22 cellular contexts compared by ENCODE assay signal in the genomic region with DNA sequence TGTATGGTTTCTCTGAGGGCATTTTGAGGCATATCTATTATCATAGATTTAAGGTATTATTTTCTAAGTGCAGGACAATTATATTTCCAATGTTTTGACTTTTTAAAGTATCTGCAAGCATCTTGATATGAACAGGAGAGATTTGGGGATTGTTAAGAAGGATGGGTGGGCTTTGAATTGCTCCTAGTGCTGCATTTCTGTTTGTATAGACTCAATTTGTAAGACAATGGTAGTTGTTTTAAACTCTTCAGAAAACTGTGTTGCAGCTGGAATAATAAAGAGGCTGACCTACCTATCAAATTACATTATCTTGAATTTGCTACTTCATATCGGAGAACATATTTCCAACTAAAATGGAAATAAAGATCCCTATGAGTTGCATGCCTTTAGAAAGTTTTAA.
A peak's percentile ranks its signal among the peaks of the same experiment; 100 is the strongest.
DNase-seq lines count a peak whose midpoint lies in the region; ATAC-seq, FAIRE-seq and TF ChIP-seq lines count a peak whose summit lies in the region.
"Had no signal": no experiment of that assay in that cellular context is flagged by ENCODE, and none has a peak within 500 bp of the region (broad histone marks: within the 10 kb centered on the region; RNA-seq: fewer than 3 reads in every experiment).

No MANE protein-coding gene starts in this region.

- no peak overlapping the region for H3K4ac ChIP-seq in H1 (replicated peaks; ENCODE audit: insufficient read length, low read depth, low read length)

- DNase-seq in GM23338 (ENCODE audit: low spot score) (peak; percentile 71), NCI-H146 (lab: John Stamatoyannopoulos, UW) (peak; percentile 27), H1 (ENCODE audit: low read depth in 1 of 2, low spot score in 2 of 2) (no peak), mesothelial cell of epicardium (ENCODE audit: low spot score in 2 of 2, unreplicated experiment in 2 of 2) (no peak), tibial artery (no peak), GF-D8 (lab: John Stamatoyannopoulos, UW) (no peak)
- DNase-seq: DMS79 treated with DMSO at 0.1 percent for 48 hours, GM23248, KG1, NCI-H1092, NCI-H1436, NCI-H2029, NCI-H446, NCI-H526, PC-3, Right ventricle myocardium superior had no signal

- H4K20me1 ChIP-seq in GM23338 (replicated peaks; ENCODE audit: insufficient read depth): no peaks in the 10 kb centered on the region
- H4K20me1 ChIP-seq in H1 (replicated peaks in 1 of 2; ENCODE audit: control insufficient read depth in 1 of 2, insufficient read depth in 2 of 2, low read length in 2 of 2): no peaks in the 10 kb centered on the region

- peak overlapping the region; percentile 99; the same call in 1 of the 2 replicates for H2BK5ac ChIP-seq in H1 (ENCODE audit: low read depth, low read length)

- H3K4me3 Mint-ChIP-seq in GM23338: peak overlapping the region; percentile 100
- H3K4me3 Mint-ChIP-seq in mesothelial cell of epicardium: no peak overlapping the region

- H3K4me1 Mint-ChIP-seq in GM23338: peaks cover 58% of the 10 kb centered on the region
- peaks cover 14% of the 10 kb centered on the region for H3K4me1 Mint-ChIP-seq in mesothelial cell of epicardium

- peak overlapping the region; percentile 100 for H3K27ac Mint-ChIP-seq in GM23338
- H3K27ac Mint-ChIP-seq in mesothelial cell of epicardium: peak overlapping the region; percentile 66

- no peaks in the 10 kb centered on the region for H3K79me1 ChIP-seq in H1 (ENCODE audit: low read depth, low read length)

- peak overlapping the region; percentile 99 for H2BK120ac ChIP-seq in H1 (replicated peaks; ENCODE audit: low read depth, low read length)

- no peak overlapping the region for H2AK5ac ChIP-seq in H1 (ENCODE audit: low read depth, low read length)

- H3K27me3 ChIP-seq in GM23338 (ENCODE audit: insufficient read depth): no peaks in the 10 kb centered on the region
- no peaks in the 10 kb centered on the region for H3K27me3 ChIP-seq in H1 (replicated peaks in 1 of 4; ENCODE audit: control insufficient read depth in 3 of 4, extremely low read depth in 1 of 4, insufficient read depth in 3 of 4, low read length in 3 of 4)
- H3K27me3 ChIP-seq in tibial artery: no peaks in the 10 kb centered on the region

- peak; percentile 83 for FAIRE-seq in H1 (lab: Jason Lieb, UNC)
- FAIRE-seq: A204.1, GM12891 had no signal

- H2BK15ac ChIP-seq in H1 (ENCODE audit: low read length): no peak overlapping the region

- H3K9me2 ChIP-seq in GM23338 (ENCODE audit: insufficient read depth): no peaks in the 10 kb centered on the region

- H4K8ac ChIP-seq in H1 (ENCODE audit: extremely low read depth, insufficient read depth, low read length): no peak overlapping the region

- no peak for TF ChIP-seq EP300 in H1 (IDR thresholded peaks at IDR 0.05; ENCODE audit: borderline replicate concordance in 1 of 2, low read depth in 2 of 2, low read length in 2 of 2)

- no peak overlapping the region for H3K9ac ChIP-seq in H1 (replicated peaks in 1 of 4; ENCODE audit: extremely low read depth in 1 of 4, low read depth in 3 of 4, low read length in 3 of 4)
- H3K9ac ChIP-seq: GM23248 had no signal

- peaks cover 52% of the 10 kb centered on the region for H3K79me2 ChIP-seq in GM23338 (replicated peaks; ENCODE audit: insufficient read depth)
- peaks cover 0 to 32% of the 10 kb centered on the region in 2 experiments; a peak in 2 of 4 replicates for H3K79me2 ChIP-seq in H1 (ENCODE audit: control insufficient read depth in 1 of 2, insufficient read depth in 2 of 2, low read length in 2 of 2)

- H3K4me3 ChIP-seq in GM23338 (peak overlapping the region; percentile 42), H1 (ENCODE audit: extremely low read depth in 1 of 4, insufficient read depth in 2 of 4, low read depth in 3 of 4, low read length in 4 of 4) (peak overlapping the region; percentile 2 to 72 (median 32); a peak in 5 of 8 replicates), tibial artery (no peak overlapping the region)
- H3K4me3 ChIP-seq: GM23248 had no signal

- no peak overlapping the region for H2BK20ac ChIP-seq in H1 (ENCODE audit: low read length)

- peaks cover 43% of the 10 kb centered on the region for H3K9me3 Mint-ChIP-seq in GM23338
- peaks cover 34% of the 10 kb centered on the region for H3K9me3 Mint-ChIP-seq in mesothelial cell of epicardium

- peak overlapping the region; percentile 40; the same call in 1 of the 2 replicates for H3K18ac ChIP-seq in H1 (ENCODE audit: extremely low read depth, low read length)

- ATAC-seq in GM23338 (peak; percentile 64), GM18909 (IDR thresholded peaks at IDR 0.05; ENCODE audit: poor library complexity, unreplicated experiment) (no peak), HG03457 (IDR thresholded peaks at IDR 0.05; ENCODE audit: unreplicated experiment) (no peak)
- ATAC-seq: HCT116, PC-3 had no signal

- POLR2A ChIA-PET in H1 (lab: Charles Lee; ENCODE audit: partially characterized antibody): interaction anchor here (0.9 to 4.8 kb wide), 5 partner anchors 8 to 83 kb away, joined by 3 to 37 read pairs (median 4); no protein-coding TSS in a partner anchor

- TF ChIP-seq RAD21 in H1 (IDR thresholded peaks at IDR 0.05 in 1 of 2, conservative IDR thresholded peaks at IDR 0.05 in 1 of 2; ENCODE audit: low read depth in 2 of 2, low read length in 2 of 2): no peak

- H3K36me3 ChIP-seq in GM23338 (ENCODE audit: insufficient read depth) (peaks cover 29% of the 10 kb centered on the region), H1 (ENCODE audit: control insufficient read depth in 2 of 4, insufficient read depth in 4 of 4, low read length in 3 of 4) (peaks cover 0 to 25% (median 15%) of the 10 kb centered on the region in 4 experiments; a peak in 6 of 8 replicates), tibial artery (no peaks in the 10 kb centered on the region)

- peak overlapping the region; percentile 93 for H3K27ac ChIP-seq in GM23338 (ENCODE audit: low read depth)
- peak overlapping the region; percentile 13; the same call in 1 of the 2 replicates for H3K27ac ChIP-seq in H1 (ENCODE audit: low read depth, low read length)
- no peak overlapping the region for H3K27ac ChIP-seq in tibial artery
- H3K27ac ChIP-seq: C4-2B, GM23248 had no signal

- H2BK12ac ChIP-seq in H1 (ENCODE audit: low read depth, low read length): no peak overlapping the region

- TF ChIP-seq CTCF in GM23338 (conservative IDR thresholded peaks at IDR 0.05; ENCODE audit: low read depth in 2 of 2) (no peak), H1 (IDR thresholded peaks at IDR 0.05; ENCODE audit: control extremely low read depth in 1 of 3, insufficient read depth in 1 of 3, low read depth in 1 of 3, low read length in 3 of 3) (no peak), mesothelial cell of epicardium (IDR thresholded peaks at IDR 0.05; ENCODE audit: unreplicated experiment) (no peak), tibial artery (IDR thresholded peaks at IDR 0.05) (no peak)

- H3K27me3 Mint-ChIP-seq in GM23338 (ENCODE audit: insufficient read depth, low read depth, poor library complexity): peaks cover 46% of the 10 kb centered on the region
- no peaks in the 10 kb centered on the region for H3K27me3 Mint-ChIP-seq in mesothelial cell of epicardium (ENCODE audit: low read depth)

- intact Hi-C loops in tibial artery (cut with DNase I; ENCODE audit: low total_unique reads): no loop called here

- H3K4me1 ChIP-seq in GM23338 (ENCODE audit: insufficient read depth) (peaks cover 40% of the 10 kb centered on the region), H1 (replicated peaks in 1 of 4; ENCODE audit: control insufficient read depth in 3 of 4, insufficient read depth in 4 of 4, low read length in 3 of 4) (peaks cover 3 to 14% (median 11%) of the 10 kb centered on the region in 4 experiments; a peak in 5 of 7 replicates), tibial artery (peaks cover 0 to 10% (median 2%) of the 10 kb centered on the region in 4 donors)

- H2AFZ ChIP-seq in GM23338 (no peak overlapping the region), H1 (ENCODE audit: low read length) (no peak overlapping the region)
- H2AFZ ChIP-seq: GM23248 had no signal

- CTCF ChIA-PET in H1 (lab: Charles Lee; ENCODE audit: partially characterized antibody): no interaction called here

- H4K91ac ChIP-seq in H1 (replicated peaks; ENCODE audit: insufficient read length, low read length): no peak overlapping the region

- no peaks in the 10 kb centered on the region for H3K23me2 ChIP-seq in H1 (ENCODE audit: low read depth, low read length)

- peaks cover 10 to 20% of the 10 kb centered on the region in 2 experiments for H3K9me3 ChIP-seq in H1 (ENCODE audit: insufficient read depth in 2 of 2, low read depth in 1 of 2, low read length in 1 of 2)
- no peaks in the 10 kb centered on the region for H3K9me3 ChIP-seq in tibial artery

- H3K4me2 ChIP-seq in GM23338 (peak overlapping the region; percentile 58), H1 (ENCODE audit: insufficient read depth in 1 of 2, low read depth in 2 of 2, low read length in 2 of 2) (peak overlapping the region; percentile 49 to 55)

- H3K36me3 Mint-ChIP-seq in GM23338 (ENCODE audit: low read depth) (peaks cover 50% of the 10 kb centered on the region), mesothelial cell of epicardium (peaks cover 20% of the 10 kb centered on the region)

- no peak overlapping the region for H3K14ac ChIP-seq in H1 (ENCODE audit: insufficient read length)

- no peak for TF ChIP-seq POLR2A in H1 (IDR thresholded peaks at IDR 0.05; ENCODE audit: control extremely low read depth in 1 of 2, low read depth in 2 of 2, low read length in 2 of 2)

- peak overlapping the region; percentile 16 for H3K56ac ChIP-seq in H1 (replicated peaks; ENCODE audit: insufficient read length, low read depth, low read length)

- peaks cover 6% of the 10 kb centered on the region; the same call in 1 of the 2 replicates for H3F3A ChIP-seq in GM23338 (replicated peaks; ENCODE audit: low read depth)

- no peak overlapping the region for H3K23ac ChIP-seq in H1 (ENCODE audit: insufficient read length)

- peak overlapping the region; percentile 98 for H4K5ac ChIP-seq in H1 (ENCODE audit: insufficient read length, low read depth, low read length)

- 13% methylated on average over 1 of the region's 1 CpG; no CpG with 5 or more reads in 1 of the 2 experiments for WGBS in H1 (ENCODE audit: extremely low coverage in 1 of 2, insufficient coverage in 1 of 2, insufficient read length in 1 of 2, insufficient replicate concordance in 2 of 2, low coverage in 1 of 2, low lambda C conversion rate in 2 of 2, missing lambda C conversion rate in 1 of 2), 2 experiments

TF ChIP-seq in GM23338, 12 proteins besides CTCF, POLR2A, EP300 and RAD21:
- TF ChIP-seq EZH2 (IDR thresholded peaks at IDR 0.05; ENCODE audit: low read depth, unreplicated experiment) (no peak), NANOG (IDR thresholded peaks at IDR 0.05; ENCODE audit: borderline replicate concordance) (peak; percentile 90)

TF ChIP-seq in H1, 55 proteins besides CTCF, POLR2A, EP300 and RAD21 (continues in another document):
- no peak for TF ChIP-seq POU5F1 (IDR thresholded peaks at IDR 0.05; ENCODE audit: low read depth, low read length)

Comparison
In these comparisons a context has a peak if more than half of its experiments do, and no peak if none do; other contexts are left out.
1. DNase-seq: peak in GM23338 (single experiment) and NCI-H146 (single experiment); none in H1 (0 of 2), mesothelial cell of epicardium (0 of 2), tibial artery (0 of 2) and GF-D8 (single experiment).
2. H3K27ac ChIP-seq: peak in GM23338 (single experiment) and H1 (single experiment); none in tibial artery (0 of 2).
3. H3K4me3 ChIP-seq: peak in GM23338 (single experiment) and H1 (4 of 4); none in tibial artery (0 of 2).